Comparison of ENCODE assay signal across 1 cellular context in genomic region chr1:31614538-31615005, GRCh38.
TF ChIP-seq lines count a peak whose summit lies in the region.

No MANE protein-coding gene starts in this region.

TF ChIP-seq in GM23338, 12 proteins besides CTCF, POLR2A, EP300 and RAD21 (continued from another document):
- no peak for TF ChIP-seq ZNF462 (CRISPR knock-in tag; IDR thresholded peaks at IDR 0.05)
- TF ChIP-seq REST (IDR thresholded peaks at IDR 0.05; ENCODE audit: unreplicated experiment) = no peak
TF ChIP-seq in GM23338: peak in this region for 0.
